Comparison of ENCODE assay signal across 12 cellular contexts in the genomic region with DNA sequence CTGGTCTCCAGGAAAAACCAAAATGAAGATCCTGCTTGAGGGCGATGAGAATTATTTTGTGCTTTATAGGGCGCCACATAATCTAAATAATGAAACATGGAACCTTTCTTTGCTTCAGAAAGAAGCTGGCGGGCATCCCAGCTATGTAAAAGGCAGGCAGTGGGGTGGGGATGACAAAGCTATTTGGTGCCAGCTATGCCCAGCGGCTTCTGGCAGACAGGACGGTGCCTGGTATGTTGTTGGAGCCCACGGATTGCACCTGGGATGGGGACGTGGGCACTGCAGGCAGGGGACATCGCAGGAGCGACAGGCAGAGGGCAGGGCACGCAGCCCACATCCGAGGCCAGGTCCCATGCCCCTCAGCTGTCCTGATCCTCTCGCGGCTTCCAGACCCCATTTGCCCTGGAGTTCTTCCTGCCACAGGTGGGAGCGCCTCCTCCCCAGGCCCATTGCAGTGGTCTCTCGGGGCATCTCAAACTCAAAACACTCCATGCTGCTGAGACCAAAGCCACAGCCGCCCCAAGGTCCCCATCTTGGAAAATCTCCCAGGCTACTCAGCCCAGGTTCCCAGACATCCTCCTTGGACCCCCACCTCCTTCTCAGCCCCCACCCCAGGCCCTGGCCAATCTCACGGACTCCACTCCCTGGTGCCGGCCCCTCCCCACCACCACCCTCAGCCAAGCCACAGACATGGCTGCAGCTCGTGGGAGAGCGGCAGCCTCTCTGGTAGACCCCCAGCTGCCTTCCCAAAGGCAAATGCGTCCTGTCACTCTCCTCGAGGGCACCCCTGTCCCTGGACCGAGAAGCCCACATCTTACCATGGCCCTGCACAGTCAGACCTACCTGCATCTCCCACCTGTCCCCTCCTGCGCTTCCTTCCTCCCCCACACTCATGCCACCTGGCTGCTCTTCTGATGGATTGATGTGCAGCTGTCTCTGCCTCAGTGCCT. TPM values are rescaled to one million over a fixed set of nuclear protein-coding genes. Genes with fewer than 3 reads are reported as not detected.
"Had no signal": no experiment of that assay in that cellular context is flagged by ENCODE, and none has a peak within 500 bp of the region (broad histone marks: within the 10 kb centered on the region; RNA-seq: fewer than 3 reads in every experiment).

No MANE protein-coding gene starts in this region.

- H3K4me3 ChIP-seq: breast epithelium, thyroid gland, vagina had no signal

- H3K4me1 Mint-ChIP-seq: activated CD8-positive, alpha-beta memory T cell treated with anti-CD3 and anti-CD28 coated beads, Interleukin-2, amount 10 ng/mL, durations not matched to agents 7 days and 5 days; activated naive CD4-positive, alpha-beta T cell treated with anti-CD3 and anti-CD28 coated beads, Interleukin-2, amount 50 U/mL, for 24 hours; natural killer cell had no signal

- H3K4me1 ChIP-seq: breast epithelium, thyroid gland, vagina had no signal

- H3K27ac Mint-ChIP-seq: activated CD8-positive, alpha-beta memory T cell treated with anti-CD3 and anti-CD28 coated beads, Interleukin-2, amount 10 ng/mL, durations not matched to agents 7 days and 5 days; activated naive CD4-positive, alpha-beta T cell treated with anti-CD3 and anti-CD28 coated beads, Interleukin-2, amount 50 U/mL, for 24 hours; activated T-cell treated with anti-CD3 and anti-CD28 coated beads, Interleukin-2, amount 50 U/mL, for 24 hours; natural killer cell; T-helper 2 cell treated with Interferon-gamma antibody and Interleukin-4, amounts not matched to agents 5 μg/mL and 100 μg/mL, for 36 hours had no signal

- H3K36me3 ChIP-seq: breast epithelium, thyroid gland, vagina had no signal

- H3K9me3 Mint-ChIP-seq: activated naive CD4-positive, alpha-beta T cell treated with anti-CD3 and anti-CD28 coated beads, Interleukin-2, amount 50 U/mL, for 24 hours; activated T-cell treated with anti-CD3 and anti-CD28 coated beads, Interleukin-2, amount 50 U/mL, for 24 hours; natural killer cell; T-helper 2 cell treated with Interferon-gamma antibody and Interleukin-4, amounts not matched to agents 5 μg/mL and 100 μg/mL, for 36 hours had no signal

- H3K27ac ChIP-seq: breast epithelium, thyroid gland, vagina had no signal

- DNase-seq: activated CD4-positive, alpha-beta T cell treated with anti-CD3 and anti-CD28 coated beads, Interleukin-2, amount 50 U/mL, for 4 hours; activated CD8-positive, alpha-beta memory T cell treated with anti-CD3 and anti-CD28 coated beads, Interleukin-2, amount 10 ng/mL, durations not matched to agents 7 days and 5 days; activated effector memory CD4-positive, alpha-beta T cell treated with Interleukin-2 at 50 U/mL for 16 hours; activated T-cell treated with anti-CD3 and anti-CD28 coated beads, Interleukin-2, amount 50 U/mL, for 24 hours; left colon; natural killer cell; occipital lobe; thyroid gland had no signal

- H3K9me3 ChIP-seq: thyroid gland, vagina had no signal

- H3K27me3 ChIP-seq: thyroid gland, vagina had no signal

- H3K27me3 Mint-ChIP-seq: activated CD8-positive, alpha-beta memory T cell treated with anti-CD3 and anti-CD28 coated beads, Interleukin-2, amount 10 ng/mL, durations not matched to agents 7 days and 5 days; activated naive CD4-positive, alpha-beta T cell treated with anti-CD3 and anti-CD28 coated beads, Interleukin-2, amount 50 U/mL, for 24 hours; activated T-cell treated with anti-CD3 and anti-CD28 coated beads, Interleukin-2, amount 50 U/mL, for 24 hours had no signal

- H3K36me3 Mint-ChIP-seq: activated CD8-positive, alpha-beta memory T cell treated with anti-CD3 and anti-CD28 coated beads, Interleukin-2, amount 10 ng/mL, durations not matched to agents 7 days and 5 days; activated naive CD4-positive, alpha-beta T cell treated with anti-CD3 and anti-CD28 coated beads, Interleukin-2, amount 50 U/mL, for 24 hours; natural killer cell had no signal

- H3K4me3 Mint-ChIP-seq: activated CD8-positive, alpha-beta memory T cell treated with anti-CD3 and anti-CD28 coated beads, Interleukin-2, amount 10 ng/mL, durations not matched to agents 7 days and 5 days; activated naive CD4-positive, alpha-beta T cell treated with anti-CD3 and anti-CD28 coated beads, Interleukin-2, amount 50 U/mL, for 24 hours; activated T-cell treated with anti-CD3 and anti-CD28 coated beads, Interleukin-2, amount 50 U/mL, for 24 hours; natural killer cell; T-helper 2 cell treated with Interferon-gamma antibody and Interleukin-4, amounts not matched to agents 5 μg/mL and 100 μg/mL, for 36 hours had no signal

RNA-seq across cellular contexts. Expression of a gene that starts 45.7 kb away (rescaled TPM):
- total RNA-seq: activated CD8-positive, alpha-beta memory T cell treated with anti-CD3 and anti-CD28 coated beads, Interleukin-2, amount 10 ng/mL, durations not matched to agents 7 days and 5 days; natural killer cell had no signal
